8 cellular contexts compared by ENCODE assay signal in genomic region chr1:182391028-182391361, GRCh38. TPM values are rescaled to one million over a fixed set of nuclear protein-coding genes. Genes with fewer than 3 reads are reported as not detected.
A peak's percentile ranks its signal among the peaks of the same experiment; 100 is the strongest.
DNase-seq lines count a peak whose midpoint lies in the region; ATAC-seq and TF ChIP-seq lines count a peak whose summit lies in the region.

No MANE protein-coding gene starts in this region.

- H3K36me3 ChIP-seq in gastroesophageal sphincter, result peaks cover 6 to 43% of the 10 kb centered on the region in 2 donors

- POLR2A ChIA-PET in WTC11 (lab: Charles Lee), result interaction anchor here (0.7 to 1.0 kb wide), 3 partner anchors 10 to 92 kb away, joined by 3 read pairs; no protein-coding TSS in a partner anchor

- peaks cover 48% of the 10 kb centered on the region for H3K36me3 Mint-ChIP-seq in WTC11

- CTCF ChIA-PET in WTC11 (lab: Charles Lee), result interaction anchor here (1.5 kb wide), 1 partner anchor 306 kb away, joined by 6 read pairs; no protein-coding TSS in a partner anchor

- H3K27me3 ChIP-seq in gastroesophageal sphincter, result no peaks in the 10 kb centered on the region

- H3K4me1 Mint-ChIP-seq in WTC11, result peaks cover 38% of the 10 kb centered on the region

- no peaks in the 10 kb centered on the region for H3K27me3 Mint-ChIP-seq in WTC11 (ENCODE audit: low read depth)

- WGBS in gastroesophageal sphincter (ENCODE audit: low coverage in 1 of 2), 2 donors, result no CpG with 5 or more reads among the region's 35 CpGs

- peak overlapping the region; percentile 97 for H3K4me3 Mint-ChIP-seq in WTC11

- no peak for TF ChIP-seq POLR2A in gastroesophageal sphincter (IDR thresholded peaks at IDR 0.05)

- peak overlapping the region; percentile 90 to 100 (median 98) for H3K27ac ChIP-seq in gastroesophageal sphincter

- ATAC-seq in WTC11, result no peak
- ATAC-seq in gastroesophageal sphincter, result peak; percentile 0

- no peaks in the 10 kb centered on the region for H3K9me3 Mint-ChIP-seq in WTC11

- H3K4me1 ChIP-seq in gastroesophageal sphincter, result peaks cover 3 to 55% (median 13%) of the 10 kb centered on the region in 3 donors

- peak; percentile 64 for DNase-seq in NCI-H2196 (lab: John Stamatoyannopoulos, UW; ENCODE audit: unreplicated experiment)
- DNase-seq in NCI-H2196 treated with DMSO at 0.1 percent for 48 hours (lab: John Stamatoyannopoulos, UW; ENCODE audit: unreplicated experiment), result no peak
- no peak for DNase-seq in WTC11 (ENCODE audit: low spot score)
- no peak for DNase-seq in retinal pigment epithelial cell (ENCODE audit: low read depth)
- no peak for DNase-seq in NCI-H82 (lab: John Stamatoyannopoulos, UW)
- no peak for DNase-seq in NCI-H1105 treated with DMSO at 0.1 percent for 48 hours (lab: John Stamatoyannopoulos, UW)
- no peak for DNase-seq in activated CD4-positive, alpha-beta T cell treated with anti-CD3 and anti-CD28 coated beads for 1 hour

- H3K4me3 ChIP-seq in gastroesophageal sphincter (peak overlapping the region; percentile 90 to 97), retinal pigment epithelial cell (ENCODE audit: low read length) (peak overlapping the region; percentile 94)

- peak overlapping the region; percentile 87 for H3K27ac Mint-ChIP-seq in WTC11

- TF ChIP-seq CTCF in WTC11 (IDR thresholded peaks at IDR 0.05) (no peak), gastroesophageal sphincter (IDR thresholded peaks at IDR 0.05) (peak in 1 of 4 experiments; percentile 49), retinal pigment epithelial cell (conservative IDR thresholded peaks at IDR 0.05; ENCODE audit: low read depth, low read length) (no peak)

- H3K9me3 ChIP-seq in gastroesophageal sphincter, result no peaks in the 10 kb centered on the region

- TF ChIP-seq EP300 in gastroesophageal sphincter (IDR thresholded peaks at IDR 0.05), result no peak

TF ChIP-seq in WTC11, 78 proteins besides CTCF, POLR2A, EP300 and RAD21:
- TF ChIP-seq ZNF423 (CRISPR knock-in tag; IDR thresholded peaks at IDR 0.05) (peak; percentile 60; the same call in 1 of the 2 replicates), RORB (CRISPR knock-in tag; IDR thresholded peaks at IDR 0.05) (no peak)

RNA-seq across cellular contexts. Expression of gene GLUL, which starts 0.6 kb away (rescaled TPM):
- total RNA-seq in WTC11 (2021) (240 to 284 TPM (median 269 TPM) in 3 replicates), gastroesophageal sphincter (1,000 to 10,000 TPM; 2,239 to 3,071 (median 2,830) TPM)

RNA-seq across cellular contexts. Expression of gene TEDDM1, which starts 9.5 kb away (rescaled TPM):
- total RNA-seq in WTC11 (2021) (not detected in 3 replicates), gastroesophageal sphincter (not detected)

RNA-seq across cellular contexts. Expression of gene RGSL1, which starts 59.0 kb away (rescaled TPM):
- not detected in 3 replicates for total RNA-seq in WTC11 (2021)
- under 1 TPM in 1 of 4 donors, not detected in 3; 0.04 TPM for total RNA-seq in gastroesophageal sphincter
